In genomic region chr11:14907411-14908213, GRCh38 we compare ENCODE assay signal across 8 cellular contexts. TPM values are rescaled to one million over a fixed set of nuclear protein-coding genes. Genes with fewer than 3 reads are reported as not detected.
DNase-seq lines count a peak whose midpoint lies in the region; ATAC-seq and TF ChIP-seq lines count a peak whose summit lies in the region.

No MANE protein-coding gene starts in this region.

- TF ChIP-seq POLR2A in tibial nerve (IDR thresholded peaks at IDR 0.05), result no peak

- DNase-seq in COR-L47 (lab: John Stamatoyannopoulos, UW) (peak; percentile 89), NOMO-1 treated with DMSO at 0.1 percent for 48 hours (lab: John Stamatoyannopoulos, UW; ENCODE audit: unreplicated experiment) (peak; percentile 22), activated T-cell treated with anti-CD3 and anti-CD28 coated beads for 48 hours (ENCODE audit: low read depth) (peak; percentile 81), fibroblast of lung (ENCODE audit: low read depth in 2 of 2) (peak; percentile 20 to 53), omental fat pad (ENCODE audit: low spot score) (peak; percentile 87), tibial nerve (ENCODE audit: low spot score in 2 of 2) (peak; percentile 62 to 80)

- no peak overlapping the region for H2AFZ ChIP-seq in fibroblast of lung (ENCODE audit: low read length)

- H3K27me3 ChIP-seq in fibroblast of lung (ENCODE audit: control insufficient read depth, insufficient read depth, low read length) (no peaks in the 10 kb centered on the region), tibial nerve (no peaks in the 10 kb centered on the region)

- TF ChIP-seq CTCF in fibroblast of lung (conservative IDR thresholded peaks at IDR 0.05 in 1 of 2, IDR thresholded peaks at IDR 0.05 in 1 of 2; ENCODE audit: low read depth in 1 of 2, low read length in 2 of 2) (peak; percentile 59 to 79), omental fat pad (IDR thresholded peaks at IDR 0.05) (no peak), tibial nerve (IDR thresholded peaks at IDR 0.05) (peak; percentile 46 to 73 (median 65))

- H3K79me2 ChIP-seq in fibroblast of lung (ENCODE audit: control insufficient read depth, insufficient read depth, low read length), result no peaks in the 10 kb centered on the region

- H3K4me1 ChIP-seq in fibroblast of lung (ENCODE audit: control insufficient read depth, extremely low read depth, insufficient read depth, low read length), result no peaks in the 10 kb centered on the region
- peaks cover 0 to 34% (median 0%) of the 10 kb centered on the region in 4 donors for H3K4me1 ChIP-seq in tibial nerve

- no peaks in the 10 kb centered on the region for H3K36me3 ChIP-seq in fibroblast of lung (ENCODE audit: control insufficient read depth, insufficient read depth, low read length)
- no peaks in the 10 kb centered on the region for H3K36me3 ChIP-seq in tibial nerve

- TF ChIP-seq EP300 in tibial nerve (IDR thresholded peaks at IDR 0.05), result no peak

- no peaks in the 10 kb centered on the region for H4K20me1 ChIP-seq in fibroblast of lung (ENCODE audit: control insufficient read depth, extremely low read depth, insufficient read depth, low read length)

- no peak overlapping the region for H3K4me2 ChIP-seq in fibroblast of lung (ENCODE audit: extremely low read depth, insufficient read depth, low read length)

- ATAC-seq in GM19467 (IDR thresholded peaks at IDR 0.05; ENCODE audit: unreplicated experiment) (peak; percentile 53), HG03521 (IDR thresholded peaks at IDR 0.05; ENCODE audit: unreplicated experiment) (peak; percentile 55), omental fat pad (ENCODE audit: low FRiP score) (peak; percentile 30)

- H3K9ac ChIP-seq in fibroblast of lung (ENCODE audit: insufficient read depth, low read length), result no peak overlapping the region

- H3K9me3 ChIP-seq in fibroblast of lung (ENCODE audit: control insufficient read depth, insufficient read depth, low read depth, low read length), result no peaks in the 10 kb centered on the region
- no peaks in the 10 kb centered on the region for H3K9me3 ChIP-seq in tibial nerve

- no peak overlapping the region for H3K27ac ChIP-seq in fibroblast of lung (ENCODE audit: insufficient read depth, low read length)
- no peak overlapping the region for H3K27ac ChIP-seq in tibial nerve

- WGBS in tibial nerve, 2 donors, result 33 to 34% methylated on average over 12 to 13 of the region's 13 CpGs

- H3K4me3 ChIP-seq in fibroblast of lung (replicated peaks in 1 of 4; ENCODE audit: control extremely low read depth in 1 of 4, insufficient read depth in 1 of 4, low read depth in 3 of 4, low read length in 4 of 4) (no peak overlapping the region), tibial nerve (no peak overlapping the region)

RNA-seq across cellular contexts. Expression of gene CYP2R1, which starts 15.6 kb away (rescaled TPM):
- total RNA-seq in fibroblast of lung, result 10.5 and 13.9 TPM in 2 replicates
- 3.4 and 4.2 TPM in 2 replicates for polyA plus RNA-seq in fibroblast of lung
- polyA plus RNA-seq in fibroblast of lung (2012), result 3.4 and 4.7 TPM in 2 replicates
- 7.7 and 8.5 TPM in 2 replicates for polyA minus RNA-seq in fibroblast of lung (ENCODE audit: low replicate concordance)
- 10 to 100 TPM in 3 of 4 donors, 1 to 10 TPM in 1; 7.0 to 24.6 (median 11.0) TPM for total RNA-seq in omental fat pad
- total RNA-seq in tibial nerve, result 10 to 100 TPM; 11.7 to 16.5 (median 16.1) TPM

Comparison
In these comparisons a context has a peak if more than half of its experiments do, and no peak if none do; other contexts are left out.
1. DNase-seq: peak in every context shown above with its lines; median percentile 89 in COR-L47; 87 in omental fat pad; 81 in activated T-cell treated with anti-CD3 and anti-CD28 coated beads for 48 hours; 71 in tibial nerve; 36 in fibroblast of lung; 22 in NOMO-1 treated with DMSO at 0.1 percent for 48 hours.
2. CTCF ChIP-seq: peak in fibroblast of lung (2 of 2) and tibial nerve (5 of 5); none in omental fat pad (0 of 3).
3. Peak in every context shown above with its lines, with median percentiles within 50 percentile points of each other: ATAC-seq.